ENCODE assay signal across 7 cellular contexts in the genomic region with DNA sequence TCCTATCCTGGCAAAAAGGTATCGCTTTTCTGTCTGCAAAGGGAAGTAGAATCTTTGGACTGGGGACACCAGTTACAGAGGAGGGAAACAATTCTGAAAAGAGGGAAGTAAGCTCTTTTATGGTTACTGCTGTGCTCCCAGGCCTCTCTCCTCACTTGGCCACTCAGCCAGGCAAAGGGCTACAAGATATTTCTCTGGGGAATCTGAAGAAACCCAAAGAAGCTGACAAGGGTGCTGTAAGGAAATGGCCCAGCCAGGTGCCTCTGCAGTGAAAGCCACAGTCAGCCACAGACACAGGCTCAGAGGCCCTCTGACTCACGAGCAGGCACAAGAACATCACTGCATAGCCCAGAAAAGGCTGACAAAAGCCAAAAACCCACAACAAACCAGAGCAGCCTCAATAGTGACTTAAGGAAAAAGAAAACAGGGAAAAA. TPM values are rescaled to one million over a fixed set of nuclear protein-coding genes. Genes with fewer than 3 reads are reported as not detected.
DNase-seq lines count a peak whose midpoint lies in the region; ATAC-seq and TF ChIP-seq lines count a peak whose summit lies in the region.

No MANE protein-coding gene starts in this region.

- no peak for TF ChIP-seq CTCF in GM20000 (IDR thresholded peaks at IDR 0.05; ENCODE audit: extremely low read depth, missing control alignments)
- no peak for TF ChIP-seq CTCF in activated CD8-positive, alpha-beta T cell treated with anti-CD3 and anti-CD28 coated beads for 36 hours (IDR thresholded peaks at IDR 0.05)
- no peak for TF ChIP-seq CTCF in fibroblast of the aortic adventitia (IDR thresholded peaks at IDR 0.05; ENCODE audit: insufficient read depth, low read length)

- H3K4me1 Mint-ChIP-seq in activated CD8-positive, alpha-beta T cell treated with anti-CD3 and anti-CD28 coated beads for 36 hours (ENCODE audit: low read depth) = peaks cover 73% of the 10 kb centered on the region

- peak; percentile 67 for DNase-seq in GM20000 (ENCODE audit: low spot score)
- peak; percentile 58 for DNase-seq in LHCN-M2 (ENCODE audit: low read depth)
- peak; percentile 84 for DNase-seq in activated CD8-positive, alpha-beta T cell treated with anti-CD3 and anti-CD28 coated beads for 36 hours
- DNase-seq in fibroblast of the aortic adventitia (ENCODE audit: low read depth) = peak; percentile 42
- peak; percentile 36 to 43 (median 41) for DNase-seq in stimulated activated CD4-positive, alpha-beta T cell treated with anti-CD3 and anti-CD28 coated beads, TNF-alpha, amount 100 ng/mL, for 48 hours (ENCODE audit: low read depth in 3 of 3)
- no peak for DNase-seq in SHP77 treated with DMSO at 0.1 percent for 48 hours (lab: John Stamatoyannopoulos, UW)
- DNase-seq in hippocampal formation (lab: John Stamatoyannopoulos, UW) = no peak

- H3K27me3 Mint-ChIP-seq in activated CD8-positive, alpha-beta T cell treated with anti-CD3 and anti-CD28 coated beads for 36 hours = no peaks in the 10 kb centered on the region

- H3K27ac Mint-ChIP-seq in activated CD8-positive, alpha-beta T cell treated with anti-CD3 and anti-CD28 coated beads for 36 hours = peak overlapping the region; percentile 90

- H3K9me3 Mint-ChIP-seq in activated CD8-positive, alpha-beta T cell treated with anti-CD3 and anti-CD28 coated beads for 36 hours = no peaks in the 10 kb centered on the region

- intact Hi-C loops in activated CD8-positive, alpha-beta T cell treated with anti-CD3 and anti-CD28 coated beads for 36 hours (cut with micrococcal nuclease) = no loop called here

- H3K4me3 ChIP-seq in fibroblast of the aortic adventitia (ENCODE audit: low read depth, low read length) = no peak overlapping the region

- CTCF ChIA-PET in activated CD8-positive, alpha-beta T cell treated with anti-CD3 and anti-CD28 coated beads for 36 hours (lab: Charles Lee) = interaction anchor here (1.4 kb wide), 1 partner anchor 231 kb away, joined by 5 read pairs; no protein-coding TSS in a partner anchor

- peak; percentile 92 for ATAC-seq in activated CD8-positive, alpha-beta T cell treated with anti-CD3 and anti-CD28 coated beads for 36 hours

- H3K4me3 Mint-ChIP-seq in activated CD8-positive, alpha-beta T cell treated with anti-CD3 and anti-CD28 coated beads for 36 hours = peak overlapping the region; percentile 53

- POLR2A ChIA-PET in activated CD8-positive, alpha-beta T cell treated with anti-CD3 and anti-CD28 coated beads for 36 hours (lab: Charles Lee) = no interaction called here

- peaks cover 14% of the 10 kb centered on the region for H3K36me3 Mint-ChIP-seq in activated CD8-positive, alpha-beta T cell treated with anti-CD3 and anti-CD28 coated beads for 36 hours (ENCODE audit: low read depth)

RNA-seq across cellular contexts. Expression of a gene that starts 5.8 kb away (rescaled TPM):
- total RNA-seq in LHCN-M2 (2014; rRNA removed) (480 and 516 TPM in 2 replicates), fibroblast of the aortic adventitia (ENCODE audit: low replicate concordance) (929 and 1,195 TPM in 2 replicates)
- 438 TPM for polyA plus RNA-seq in LHCN-M2 (2012)
- total RNA-seq in activated CD8-positive, alpha-beta T cell treated with anti-CD3 and anti-CD28 coated beads for 36 hours = 100 to 1,000 TPM; 259 to 266 TPM

RNA-seq across cellular contexts. Expression of a gene that starts 6.0 kb away (rescaled TPM):
- 350 and 372 TPM in 2 replicates for total RNA-seq in LHCN-M2 (2014; rRNA removed)
- 226 TPM for polyA plus RNA-seq in LHCN-M2 (2012)
- 100 to 1,000 TPM; 210 to 211 TPM for total RNA-seq in activated CD8-positive, alpha-beta T cell treated with anti-CD3 and anti-CD28 coated beads for 36 hours
- 472 and 546 TPM in 2 replicates for total RNA-seq in fibroblast of the aortic adventitia (ENCODE audit: low replicate concordance)

RNA-seq across cellular contexts. Expression of a gene that starts 46.4 kb away (rescaled TPM):
- total RNA-seq in LHCN-M2 (2014; rRNA removed) (24.1 and 30.4 TPM in 2 replicates), fibroblast of the aortic adventitia (ENCODE audit: low replicate concordance) (27.2 and 41.0 TPM in 2 replicates)
- 13.7 TPM for polyA plus RNA-seq in LHCN-M2 (2012)
- total RNA-seq in activated CD8-positive, alpha-beta T cell treated with anti-CD3 and anti-CD28 coated beads for 36 hours = 10 to 100 TPM; 31.9 to 32.8 TPM

Comparison
In these comparisons a context has a peak if more than half of its experiments do, and no peak if none do; other contexts are left out.
1. DNase-seq: peak in GM20000 (single experiment), LHCN-M2 (single experiment), activated CD8-positive, alpha-beta T cell treated with anti-CD3 and anti-CD28 coated beads for 36 hours (single experiment), fibroblast of the aortic adventitia (single experiment) and stimulated activated CD4-positive, alpha-beta T cell treated with anti-CD3 and anti-CD28 coated beads, TNF-alpha, amount 100 ng/mL, for 48 hours (3 of 3); none in SHP77 treated with DMSO at 0.1 percent for 48 hours (single experiment) and hippocampal formation (0 of 2).